Comparison of ENCODE assay signal across 1 cellular context in genomic region chr1:88892146-88892877, GRCh38.
TF ChIP-seq lines count a peak whose summit lies in the region.

No MANE protein-coding gene starts in this region.

TF ChIP-seq in HepG2, 621 proteins besides CTCF, POLR2A, EP300 and RAD21 (continued from another document and continues in another):
- TF ChIP-seq HMGXB3 (CRISPR knock-in tag; IDR thresholded peaks at IDR 0.05; ENCODE audit: borderline replicate concordance) (peak; percentile 97), ZNF609 (CRISPR knock-in tag; IDR thresholded peaks at IDR 0.05; ENCODE audit: borderline replicate concordance) (no peak), TBX3 (IDR thresholded peaks at IDR 0.05; ENCODE audit: borderline replicate concordance) (peak; percentile 27; the same call in 1 of the 2 replicates), NCOA5 (CRISPR knock-in tag; IDR thresholded peaks at IDR 0.05) (no peak), ATRX (CRISPR knock-in tag; IDR thresholded peaks at IDR 0.05; ENCODE audit: borderline replicate concordance) (no peak), BCL3 (CRISPR knock-in tag; IDR thresholded peaks at IDR 0.05) (no peak), NFKBIZ (CRISPR knock-in tag; IDR thresholded peaks at IDR 0.05) (no peak), ZNF276 (CRISPR knock-in tag; IDR thresholded peaks at IDR 0.05; ENCODE audit: low read depth) (no peak), CREB1 (IDR thresholded peaks at IDR 0.05) (peak; percentile 56; the same call in 1 of the 2 replicates), CREB1 (CRISPR knock-in tag; IDR thresholded peaks at IDR 0.05) (peak; percentile 66; the same call in 1 of the 2 replicates), ELK4 (CRISPR knock-in tag; IDR thresholded peaks at IDR 0.05; ENCODE audit: borderline replicate concordance) (no peak), SATB2 (CRISPR knock-in tag; IDR thresholded peaks at IDR 0.05) (no peak), ZSCAN30 (CRISPR knock-in tag; IDR thresholded peaks at IDR 0.05) (no peak), SOX5 (CRISPR knock-in tag; IDR thresholded peaks at IDR 0.05; ENCODE audit: borderline replicate concordance) (no peak), SRY (CRISPR knock-in tag; IDR thresholded peaks at IDR 0.05) (no peak), BRCA1 (CRISPR knock-in tag; IDR thresholded peaks at IDR 0.05) (no peak), RCOR2 (CRISPR knock-in tag; IDR thresholded peaks at IDR 0.05) (no peak), ZNF18 (CRISPR knock-in tag; IDR thresholded peaks at IDR 0.05; ENCODE audit: insufficient replicate concordance) (no peak), JUND (CRISPR knock-in tag; IDR thresholded peaks at IDR 0.05) (no peak), RXRA (CRISPR knock-in tag; IDR thresholded peaks at IDR 0.05) (no peak), AGO2 (optimal IDR thresholded peaks at IDR 0.05; ENCODE audit: low read depth, low read length) (no peak), GMEB1 (CRISPR knock-in tag; IDR thresholded peaks at IDR 0.05; ENCODE audit: borderline replicate concordance) (no peak), SKIL (CRISPR knock-in tag; IDR thresholded peaks at IDR 0.05; ENCODE audit: borderline replicate concordance) (no peak), TCF12 (IDR thresholded peaks at IDR 0.05) (no peak), TCF12 (CRISPR knock-in tag; IDR thresholded peaks at IDR 0.05) (no peak), POGK (CRISPR knock-in tag; conservative IDR thresholded peaks at IDR 0.05) (0 out of 2 replicates have a peak, but pooled peaks have one; percentile 28), BATF2 (CRISPR knock-in tag; IDR thresholded peaks at IDR 0.05) (no peak), ZSCAN31 (CRISPR knock-in tag; IDR thresholded peaks at IDR 0.05; ENCODE audit: low read depth) (no peak; the same call in 1 of the 2 replicates), PBX3 (CRISPR knock-in tag; IDR thresholded peaks at IDR 0.05; ENCODE audit: borderline replicate concordance) (no peak), ZNF629 (CRISPR knock-in tag; conservative IDR thresholded peaks at IDR 0.05) (no peak), ZNF562 (CRISPR knock-in tag; IDR thresholded peaks at IDR 0.05; ENCODE audit: borderline replicate concordance) (no peak), ZNF230 (CRISPR knock-in tag; IDR thresholded peaks at IDR 0.05) (no peak), ZNF446 (CRISPR knock-in tag; IDR thresholded peaks at IDR 0.05) (no peak), ZNF619 (CRISPR knock-in tag; IDR thresholded peaks at IDR 0.05) (no peak), HNF4G (IDR thresholded peaks at IDR 0.05; ENCODE audit: borderline replicate concordance, low read depth, low read length) (no peak), HNF4G (CRISPR knock-in tag; IDR thresholded peaks at IDR 0.05; ENCODE audit: borderline replicate concordance, low read depth) (no peak)
